1 cellular context compared by ENCODE assay signal in genomic region chr1:92031281-92032110, GRCh38.
TF ChIP-seq lines count a peak whose summit lies in the region.

No MANE protein-coding gene starts in this region.

TF ChIP-seq in GM23338, 12 proteins besides CTCF, POLR2A, EP300 and RAD21:
- TF ChIP-seq ZNF462 (CRISPR knock-in tag; IDR thresholded peaks at IDR 0.05) (no peak), ZNF331 (CRISPR knock-in tag; IDR thresholded peaks at IDR 0.05; ENCODE audit: low read depth) (no peak), EZH2 (IDR thresholded peaks at IDR 0.05; ENCODE audit: low read depth, unreplicated experiment) (no peak), STAT1 (IDR thresholded peaks at IDR 0.05; ENCODE audit: unreplicated experiment) (no peak), EZH2phosphoT487 (IDR thresholded peaks at IDR 0.05; ENCODE audit: unreplicated experiment) (no peak), ZNF114 (CRISPR knock-in tag; IDR thresholded peaks at IDR 0.05) (no peak)
- TF ChIP-seq, protein P1, sequence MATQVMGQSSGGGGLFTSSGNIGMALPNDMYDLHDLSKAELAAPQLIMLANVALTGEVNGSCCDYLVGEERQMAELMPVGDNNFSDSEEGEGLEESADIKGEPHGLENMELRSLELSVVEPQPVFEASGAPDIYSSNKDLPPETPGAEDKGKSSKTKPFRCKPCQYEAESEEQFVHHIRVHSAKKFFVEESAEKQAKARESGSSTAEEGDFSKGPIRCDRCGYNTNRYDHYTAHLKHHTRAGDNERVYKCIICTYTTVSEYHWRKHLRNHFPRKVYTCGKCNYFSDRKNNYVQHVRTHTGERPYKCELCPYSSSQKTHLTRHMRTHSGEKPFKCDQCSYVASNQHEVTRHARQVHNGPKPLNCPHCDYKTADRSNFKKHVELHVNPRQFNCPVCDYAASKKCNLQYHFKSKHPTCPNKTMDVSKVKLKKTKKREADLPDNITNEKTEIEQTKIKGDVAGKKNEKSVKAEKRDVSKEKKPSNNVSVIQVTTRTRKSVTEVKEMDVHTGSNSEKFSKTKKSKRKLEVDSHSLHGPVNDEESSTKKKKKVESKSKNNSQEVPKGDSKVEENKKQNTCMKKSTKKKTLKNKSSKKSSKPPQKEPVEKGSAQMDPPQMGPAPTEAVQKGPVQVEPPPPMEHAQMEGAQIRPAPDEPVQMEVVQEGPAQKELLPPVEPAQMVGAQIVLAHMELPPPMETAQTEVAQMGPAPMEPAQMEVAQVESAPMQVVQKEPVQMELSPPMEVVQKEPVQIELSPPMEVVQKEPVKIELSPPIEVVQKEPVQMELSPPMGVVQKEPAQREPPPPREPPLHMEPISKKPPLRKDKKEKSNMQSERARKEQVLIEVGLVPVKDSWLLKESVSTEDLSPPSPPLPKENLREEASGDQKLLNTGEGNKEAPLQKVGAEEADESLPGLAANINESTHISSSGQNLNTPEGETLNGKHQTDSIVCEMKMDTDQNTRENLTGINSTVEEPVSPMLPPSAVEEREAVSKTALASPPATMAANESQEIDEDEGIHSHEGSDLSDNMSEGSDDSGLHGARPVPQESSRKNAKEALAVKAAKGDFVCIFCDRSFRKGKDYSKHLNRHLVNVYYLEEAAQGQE (IDR thresholded peaks at IDR 0.05; ENCODE audit: unreplicated experiment): no peak
